Comparison of ENCODE assay signal across 1 cellular context in the genomic region with DNA sequence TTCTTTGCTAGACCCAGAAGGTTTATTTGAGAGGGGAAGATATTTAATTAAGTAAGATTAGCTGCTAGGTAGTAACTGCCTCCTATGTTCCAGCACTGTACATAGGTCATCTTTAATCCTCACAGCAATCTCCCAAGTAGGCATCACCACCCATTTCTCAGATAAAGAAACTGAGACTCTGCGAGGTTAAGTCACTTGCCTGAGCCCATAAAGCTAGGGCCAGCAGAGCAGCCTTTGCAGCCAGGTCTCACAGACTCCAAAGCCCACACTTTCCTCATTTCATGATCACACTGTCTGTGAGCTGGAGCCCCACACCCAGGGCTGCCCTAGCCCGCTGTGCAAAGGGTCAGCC.
TF ChIP-seq lines count a peak whose summit lies in the region.

No MANE protein-coding gene starts in this region.

TF ChIP-seq in A549, 52 proteins besides CTCF, POLR2A, EP300 and RAD21 (continued from another document):
- TF ChIP-seq MAX (IDR thresholded peaks at IDR 0.05), result no peak
- TF ChIP-seq, protein P1, sequence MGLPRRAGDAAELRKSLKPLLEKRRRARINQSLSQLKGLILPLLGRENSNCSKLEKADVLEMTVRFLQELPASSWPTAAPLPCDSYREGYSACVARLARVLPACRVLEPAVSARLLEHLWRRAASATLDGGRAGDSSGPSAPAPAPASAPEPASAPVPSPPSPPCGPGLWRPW (IDR thresholded peaks at IDR 0.05), result no peak
- peak; percentile 87 for TF ChIP-seq KDM1A (IDR thresholded peaks at IDR 0.05; ENCODE audit: low read depth)
- no peak for TF ChIP-seq FOSL2 (IDR thresholded peaks at IDR 0.05)
- no peak for TF ChIP-seq FOSL2 (CRISPR knock-in tag; IDR thresholded peaks at IDR 0.05)
TF ChIP-seq in A549: peak in this region for 2.
